In genomic region chr3:134749802-134750553, GRCh38 we compare ENCODE assay signal across 17 cellular contexts.
"Had no signal": no experiment of that assay in that cellular context is flagged by ENCODE, and none has a peak within 500 bp of the region (broad histone marks: within the 10 kb centered on the region; RNA-seq: fewer than 3 reads in every experiment).

No MANE protein-coding gene starts in this region.

- H3K4me1 Mint-ChIP-seq: activated CD4-positive, alpha-beta T cell treated with anti-CD3 and anti-CD28 coated beads for 36 hours; T-helper 17 cell had no signal

- H3K4me1 ChIP-seq: testis had no signal

- H3K4me3 ChIP-seq: cardiac muscle cell, skin epidermis, testis had no signal

- H3K9me3 Mint-ChIP-seq: type B pancreatic cell had no signal

- H3K9me3 ChIP-seq: testis had no signal

- ATAC-seq: activated CD4-positive, alpha-beta T cell treated with anti-CD3 and anti-CD28 coated beads for 36 hours; left lobe of liver; right cardiac atrium; T-helper 17 cell had no signal

- H3K27ac ChIP-seq: cardiac muscle cell, skin epidermis, testis had no signal

- H3K36me3 Mint-ChIP-seq: activated naive CD8-positive, alpha-beta T cell; type B pancreatic cell had no signal

- H3K36me3 ChIP-seq: cardiac muscle cell had no signal

- H3K27ac Mint-ChIP-seq: activated CD4-positive, alpha-beta T cell treated with anti-CD3 and anti-CD28 coated beads for 36 hours; activated naive CD8-positive, alpha-beta T cell; nephron; T-helper 17 cell; type B pancreatic cell had no signal

- DNase-seq: activated CD4-positive, alpha-beta T cell treated with anti-CD3 and anti-CD28 coated beads for 36 hours; activated CD4-positive, alpha-beta T cell treated with anti-CD3 and anti-CD28 coated beads, Interleukin-2, amount 50 U/mL, for 48 hours; activated gamma-delta T cell; dermis blood vessel endothelial cell; effector memory CD4-positive, alpha-beta T cell; kidney; midbrain; nucleus accumbens; right cardiac atrium; T-helper 17 cell; testis had no signal

- H3K27me3 ChIP-seq: testis had no signal

- H3K4me3 Mint-ChIP-seq: activated CD4-positive, alpha-beta T cell treated with anti-CD3 and anti-CD28 coated beads for 36 hours; activated naive CD8-positive, alpha-beta T cell; nephron; T-helper 17 cell; type B pancreatic cell had no signal
